In the genomic region with DNA sequence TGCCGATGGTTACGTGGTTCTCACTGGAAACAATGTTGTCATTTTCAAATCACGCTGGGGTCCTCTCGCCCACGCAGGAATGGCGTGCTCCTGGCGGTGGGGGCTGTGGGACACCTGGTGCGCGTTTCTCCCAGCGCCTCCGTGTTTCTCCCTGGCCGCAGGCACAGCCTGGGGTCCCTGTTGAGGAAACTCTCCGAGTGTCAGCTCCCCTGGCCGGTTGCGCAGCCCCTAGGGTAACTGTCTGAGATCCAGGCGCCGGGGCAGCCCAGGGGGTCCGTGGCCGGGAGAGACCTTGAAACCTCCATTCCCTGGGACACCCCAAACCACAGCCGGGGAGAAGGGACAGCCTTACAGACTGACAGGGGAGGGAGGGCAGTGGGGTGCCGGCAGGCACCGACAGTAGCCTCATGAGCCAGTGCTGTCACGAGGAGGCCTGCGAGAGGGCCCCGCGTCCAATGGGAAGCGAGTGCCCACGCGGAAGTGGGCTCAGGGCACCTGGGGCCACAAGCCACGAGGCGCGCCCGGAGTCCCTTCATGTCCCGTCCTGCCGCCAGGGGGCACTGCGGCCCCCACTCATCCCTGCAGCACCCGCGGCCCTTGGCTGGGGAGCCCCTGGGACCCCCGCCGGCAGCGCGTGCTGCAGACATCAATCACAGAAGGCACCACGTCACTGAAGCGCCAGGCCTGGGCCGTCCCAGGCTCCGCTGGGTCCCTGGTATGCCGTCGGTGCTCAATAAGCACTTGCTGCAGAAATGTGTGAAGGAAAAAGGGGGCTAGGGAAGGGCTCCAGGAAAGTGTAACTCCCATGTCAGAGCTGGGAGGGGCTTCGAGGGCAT, we compare ENCODE assay signal across 8 cellular contexts. TPM values are rescaled to one million over a fixed set of nuclear protein-coding genes. Genes with fewer than 3 reads are reported as not detected.
DNase-seq lines count a peak whose midpoint lies in the region; ATAC-seq, FAIRE-seq and TF ChIP-seq lines count a peak whose summit lies in the region.

No MANE protein-coding gene starts in this region.

- H3K9ac ChIP-seq in keratinocyte (ENCODE audit: control insufficient read depth, extremely low read depth, insufficient read depth, low read length), result no peak overlapping the region

- POLR2A ChIA-PET in HEK293 (lab: Yijun Ruan, JAX), result no interaction called here

- H3K27me3 Mint-ChIP-seq in T-helper 2 cell treated with Interferon-gamma antibody and Interleukin-4, amounts not matched to agents 5 μg/mL and 100 μg/mL, for 36 hours (ENCODE audit: low read depth), result peaks cover 10% of the 10 kb centered on the region

- H3K4me1 ChIP-seq in HEK293 (ENCODE audit: control insufficient read depth, insufficient read depth, low read length) (peaks cover 3% of the 10 kb centered on the region; the same call in 1 of the 2 replicates), keratinocyte (ENCODE audit: control insufficient read depth, extremely low read depth, insufficient read depth, low read length) (peaks cover 8% of the 10 kb centered on the region)

- no peaks in the 10 kb centered on the region for H3K79me2 ChIP-seq in keratinocyte (ENCODE audit: control insufficient read depth, insufficient read depth, low read length)

- no peaks in the 10 kb centered on the region for H3K9me1 ChIP-seq in keratinocyte (ENCODE audit: control insufficient read depth, extremely low read depth, insufficient read depth, low read length)

- H2AFZ ChIP-seq in keratinocyte (ENCODE audit: control insufficient read depth, low read length), result peak overlapping the region; percentile 46

- no peak for ATAC-seq in GM19035 (IDR thresholded peaks at IDR 0.05; ENCODE audit: unreplicated experiment)
- ATAC-seq in GM21360 (IDR thresholded peaks at IDR 0.05; ENCODE audit: unreplicated experiment), result no peak

- dilution Hi-C loops in keratinocyte (cut with MboI; ENCODE audit: extremely low pct_ligation_motif_present, low sequenced_read_pairs), result no loop called here

- no peaks in the 10 kb centered on the region for H3K36me3 Mint-ChIP-seq in T-helper 2 cell treated with Interferon-gamma antibody and Interleukin-4, amounts not matched to agents 5 μg/mL and 100 μg/mL, for 36 hours (ENCODE audit: low read depth)

- peaks cover 19% of the 10 kb centered on the region for H3K27me3 ChIP-seq in keratinocyte (ENCODE audit: control insufficient read depth, extremely low read depth, insufficient read depth, low read length)

- H3K4me3 ChIP-seq in HEK293 (ENCODE audit: low read depth, low read length), result no peak overlapping the region
- no peak overlapping the region for H3K4me3 ChIP-seq in keratinocyte (ENCODE audit: control insufficient read depth in 2 of 3, extremely low read depth in 1 of 3, insufficient read depth in 2 of 3, low read depth in 1 of 3, low read length in 3 of 3)

- H3K9me3 ChIP-seq in HEK293 (ENCODE audit: control insufficient read depth, insufficient read depth, low read depth, low read length) (no peaks in the 10 kb centered on the region), keratinocyte (ENCODE audit: control insufficient read depth, low read depth, low read length) (no peaks in the 10 kb centered on the region)

- TF ChIP-seq CTCF in HEK293 (tag by site-specific recombination; IDR thresholded peaks at IDR 0.05), result peak; percentile 95
- peak; percentile 58 to 94 (median 84) for TF ChIP-seq CTCF in keratinocyte (optimal IDR thresholded peaks at IDR 0.05 in 1 of 3, IDR thresholded peaks at IDR 0.05 in 1 of 3, conservative IDR thresholded peaks at IDR 0.05 in 1 of 3; ENCODE audit: extremely low read depth in 1 of 3, insufficient read depth in 2 of 3, low read length in 3 of 3)

- FAIRE-seq in keratinocyte (lab: Jason Lieb, UNC), result no peak

- no peaks in the 10 kb centered on the region for H3K9me3 Mint-ChIP-seq in T-helper 2 cell treated with Interferon-gamma antibody and Interleukin-4, amounts not matched to agents 5 μg/mL and 100 μg/mL, for 36 hours

- peak overlapping the region; percentile 54 for H3K4me2 ChIP-seq in keratinocyte (ENCODE audit: control insufficient read depth, extremely low read depth, insufficient read depth, low read depth, low read length)

- no peak overlapping the region for H3K27ac Mint-ChIP-seq in T-helper 2 cell treated with Interferon-gamma antibody and Interleukin-4, amounts not matched to agents 5 μg/mL and 100 μg/mL, for 36 hours

- peak; percentile 43 for DNase-seq in ACHN
- peak; percentile 68 for DNase-seq in T-helper 2 cell treated with Interferon-gamma antibody and Interleukin-4, amounts not matched to agents 5 μg/mL and 100 μg/mL, for 36 hours (ENCODE audit: low spot score)
- peak; percentile 54 for DNase-seq in astrocyte of the hippocampus (ENCODE audit: low read depth, low spot score)
- DNase-seq in keratinocyte (ENCODE audit: low read depth, low spot score), result no peak
- peak in 2 of 3 donors; percentile 33 to 59 for DNase-seq in stimulated activated CD4-positive, alpha-beta T cell treated with anti-CD3 and anti-CD28 coated beads, TNF-alpha, amount 100 ng/mL, for 1 hour (ENCODE audit: low read depth in 3 of 3, low spot score in 1 of 3)

- in situ Hi-C loops in ACHN (cut with HindIII; ENCODE audit: low pct_ligation_motif_present, low pct_unique_long_range_greater_than_20kb, low sequenced_read_pairs), result no loop called here

- no peaks in the 10 kb centered on the region for H4K20me1 ChIP-seq in keratinocyte (ENCODE audit: control insufficient read depth, extremely low read depth, insufficient read depth, low read length)

- H3K27ac ChIP-seq in HEK293 (ENCODE audit: extremely low read depth, low read depth, low read length) (no peak overlapping the region; the same call in 1 of the 2 replicates), keratinocyte (ENCODE audit: control insufficient read depth, insufficient read depth, low read length) (no peak overlapping the region)

- no peak overlapping the region for H3K4me3 Mint-ChIP-seq in T-helper 2 cell treated with Interferon-gamma antibody and Interleukin-4, amounts not matched to agents 5 μg/mL and 100 μg/mL, for 36 hours

- CTCF ChIA-PET in HEK293 (lab: Yijun Ruan, JAX), result interaction anchor here (0.6 to 1.5 kb wide), 11 partner anchors 9 to 473 kb away, joined by 3 to 11 read pairs (median 3); a partner anchor contains a TSS

- H3K4me1 Mint-ChIP-seq in T-helper 2 cell treated with Interferon-gamma antibody and Interleukin-4, amounts not matched to agents 5 μg/mL and 100 μg/mL, for 36 hours (ENCODE audit: low read depth), result peaks cover 8% of the 10 kb centered on the region

- H3K36me3 ChIP-seq in HEK293 (ENCODE audit: control insufficient read depth in 2 of 2, insufficient read depth in 1 of 2, low read length in 2 of 2), result no peaks in the 10 kb centered on the region
- H3K36me3 ChIP-seq in keratinocyte (ENCODE audit: control insufficient read depth in 2 of 2, extremely low read depth in 1 of 2, insufficient read depth in 2 of 2, low read length in 2 of 2), result peaks cover 0 to 2% of the 10 kb centered on the region in 2 experiments

RNA-seq across cellular contexts. Expression of a gene that starts 9.5 kb away (rescaled TPM):
- polyA plus RNA-seq in keratinocyte, result 4.2 to 8.5 TPM (median 5.7 TPM) in 3 replicates
- 1.9 TPM for polyA plus RNA-seq in keratinocyte (2011; ENCODE audit: low read depth)
- 5.2 and 8.3 TPM in 2 replicates for polyA plus RNA-seq in keratinocyte (2011; cell fraction: cytosol; rRNA removed)
- 17.7 and 25.8 TPM in 2 replicates for polyA plus RNA-seq in keratinocyte (2011; cell fraction: nucleus; rRNA removed)
- polyA plus RNA-seq in keratinocyte (2012; ENCODE audit: low replicate concordance), result 3.6 and 8.7 TPM in 2 replicates
- polyA minus RNA-seq in keratinocyte, result 4.6 to 5.7 TPM (median 5.1 TPM) in 3 replicates
- 15.2 TPM for polyA minus RNA-seq in keratinocyte (2011; cell fraction: cytosol; rRNA and poly(A)+ RNA removed)
- polyA minus RNA-seq in keratinocyte (2011; cell fraction: nucleus; rRNA and poly(A)+ RNA removed), result 7.5 and 9.9 TPM in 2 replicates

RNA-seq across cellular contexts. Expression of a gene that starts 12.3 kb away (rescaled TPM):
- 1.2 to 1.3 TPM (median 1.2 TPM) in 3 replicates for polyA plus RNA-seq in keratinocyte
- 1.8 TPM for polyA plus RNA-seq in keratinocyte (2011; ENCODE audit: low read depth)
- polyA plus RNA-seq in keratinocyte (2011; cell fraction: cytosol; rRNA removed), result 1.4 and 3.0 TPM in 2 replicates
- 1.1 and 1.5 TPM in 2 replicates for polyA plus RNA-seq in keratinocyte (2011; cell fraction: nucleus; rRNA removed)
- polyA plus RNA-seq in keratinocyte (2012; ENCODE audit: low replicate concordance), result 2.0 and 3.1 TPM in 2 replicates
- polyA minus RNA-seq in keratinocyte, result 0.80 to 5.9 TPM (median 2.5 TPM) in 3 replicates
- polyA minus RNA-seq in keratinocyte (2011; cell fraction: cytosol; rRNA and poly(A)+ RNA removed), result 4.4 TPM
- 1.2 and 1.4 TPM in 2 replicates for polyA minus RNA-seq in keratinocyte (2011; cell fraction: nucleus; rRNA and poly(A)+ RNA removed)

RNA-seq across cellular contexts. Expression of a gene that starts 13.2 kb away (rescaled TPM):
- 0.25 to 1.2 TPM (median 0.27 TPM) in 3 replicates for polyA plus RNA-seq in keratinocyte
- 0.36 TPM for polyA plus RNA-seq in keratinocyte (2011; ENCODE audit: low read depth)
- 0.12 and 0.35 TPM in 2 replicates for polyA plus RNA-seq in keratinocyte (2011; cell fraction: cytosol; rRNA removed)
- polyA plus RNA-seq in keratinocyte (2011; cell fraction: nucleus; rRNA removed), result 4.0 and 6.0 TPM in 2 replicates
- polyA plus RNA-seq in keratinocyte (2012; ENCODE audit: low replicate concordance), result 0.71 and 0.93 TPM in 2 replicates
- 0.22 to 0.92 TPM in 2 of 3 replicates, not detected in the other for polyA minus RNA-seq in keratinocyte
- not detected for polyA minus RNA-seq in keratinocyte (2011; cell fraction: cytosol; rRNA and poly(A)+ RNA removed)
- 0.53 and 1.7 TPM in 2 replicates for polyA minus RNA-seq in keratinocyte (2011; cell fraction: nucleus; rRNA and poly(A)+ RNA removed)

RNA-seq across cellular contexts. Expression of a gene that starts 20.6 kb away (rescaled TPM):
- 0.05 to 0.26 TPM (median 0.06 TPM) in 3 replicates for polyA plus RNA-seq in keratinocyte
- polyA plus RNA-seq in keratinocyte (2011; ENCODE audit: low read depth), result not detected
- 0.08 TPM in 1 of 2 replicates, not detected in the other for polyA plus RNA-seq in keratinocyte (2011; cell fraction: cytosol; rRNA removed)
- 1.1 and 1.5 TPM in 2 replicates for polyA plus RNA-seq in keratinocyte (2011; cell fraction: nucleus; rRNA removed)
- polyA plus RNA-seq in keratinocyte (2012; ENCODE audit: low replicate concordance), result 0.45 TPM in 1 of 2 replicates, not detected in the other
- 0.07 TPM in 1 of 3 replicates, not detected in the others for polyA minus RNA-seq in keratinocyte
- polyA minus RNA-seq in keratinocyte (2011; cell fraction: cytosol; rRNA and poly(A)+ RNA removed), result not detected
- polyA minus RNA-seq in keratinocyte (2011; cell fraction: nucleus; rRNA and poly(A)+ RNA removed), result 0.42 TPM in 1 of 2 replicates, not detected in the other

RNA-seq across cellular contexts. Expression of a gene that starts 24.3 kb away (rescaled TPM):
- 11.2 to 24.9 TPM (median 13.8 TPM) in 3 replicates for polyA plus RNA-seq in keratinocyte
- polyA plus RNA-seq in keratinocyte (2011; ENCODE audit: low read depth), result 5.0 TPM
- polyA plus RNA-seq in keratinocyte (2011; cell fraction: cytosol; rRNA removed), result 12.9 and 35.3 TPM in 2 replicates
- polyA plus RNA-seq in keratinocyte (2011; cell fraction: nucleus; rRNA removed), result 16.8 and 23.9 TPM in 2 replicates
- polyA plus RNA-seq in keratinocyte (2012; ENCODE audit: low replicate concordance), result 17.7 and 18.7 TPM in 2 replicates
- polyA minus RNA-seq in keratinocyte, result 6.2 to 16.8 TPM (median 10.1 TPM) in 3 replicates
- 30.5 TPM for polyA minus RNA-seq in keratinocyte (2011; cell fraction: cytosol; rRNA and poly(A)+ RNA removed)
- 13.4 and 14.5 TPM in 2 replicates for polyA minus RNA-seq in keratinocyte (2011; cell fraction: nucleus; rRNA and poly(A)+ RNA removed)
